8 cellular contexts compared by ENCODE assay signal in genomic region chr1:177945943-177946650, GRCh38. TPM values are rescaled to one million over a fixed set of nuclear protein-coding genes. Genes with fewer than 3 reads are reported as not detected.
DNase-seq lines count a peak whose midpoint lies in the region; ATAC-seq and TF ChIP-seq lines count a peak whose summit lies in the region.

No MANE protein-coding gene starts in this region.

- POLR2A ChIA-PET in activated naive CD8-positive, alpha-beta T cell treated with anti-CD3 and anti-CD28 coated beads, Interleukin-2, amount 10 ng/mL, durations not matched to agents 7 days and 5 days (lab: Charles Lee), result no interaction called here
- POLR2A ChIA-PET in CD8-positive, alpha-beta memory T cell (lab: Charles Lee), result no interaction called here

- no peaks in the 10 kb centered on the region for H3K27me3 ChIP-seq in gastrocnemius medialis
- H3K27me3 ChIP-seq in CD8-positive, alpha-beta memory T cell (ENCODE audit: insufficient read depth, low read length, poor library complexity, severe bottlenecking), result no peaks in the 10 kb centered on the region

- no peak overlapping the region for H3K27ac Mint-ChIP-seq in Calu3 (ENCODE audit: unreplicated experiment)
- no peak overlapping the region for H3K27ac Mint-ChIP-seq in activated naive CD8-positive, alpha-beta T cell treated with anti-CD3 and anti-CD28 coated beads, Interleukin-2, amount 10 ng/mL, durations not matched to agents 7 days and 5 days
- no peak overlapping the region for H3K27ac Mint-ChIP-seq in CD8-positive, alpha-beta memory T cell

- intact Hi-C loops in Calu3 (cut with micrococcal nuclease; ENCODE audit: unreplicated experiment), result loop anchor here (1.0 to 5.0 kb wide), 5 partner anchors 86 to 1049 kb away; no protein-coding TSS in a partner anchor
- intact Hi-C loops in left cardiac atrium (cut with DNase I), result loop anchor here (5.0 kb wide), 1 partner anchor 1049 kb away; no protein-coding TSS in a partner anchor
- intact Hi-C loops in gastrocnemius medialis (cut with DNase I; ENCODE audit: low total_unique reads), result loop anchor here (1.0 to 10.0 kb wide), 4 partner anchors 91 to 1049 kb away; no protein-coding TSS in a partner anchor

- no peak for TF ChIP-seq POLR2A in gastrocnemius medialis (IDR thresholded peaks at IDR 0.05)

- no peaks in the 10 kb centered on the region for H3K9me3 Mint-ChIP-seq in Calu3 (ENCODE audit: low read depth, unreplicated experiment)
- H3K9me3 Mint-ChIP-seq in activated naive CD8-positive, alpha-beta T cell treated with anti-CD3 and anti-CD28 coated beads, Interleukin-2, amount 10 ng/mL, durations not matched to agents 7 days and 5 days, result no peaks in the 10 kb centered on the region
- peaks cover 0 to 3% (median 1%) of the 10 kb centered on the region in 5 donors for H3K9me3 Mint-ChIP-seq in CD8-positive, alpha-beta memory T cell

- CTCF ChIA-PET in Calu3 (lab: Charles Lee), result interaction anchor here (0.6 to 1.4 kb wide), 3 partner anchors 9 to 135 kb away, joined by 3 to 5 read pairs (median 5); no protein-coding TSS in a partner anchor
- CTCF ChIA-PET in CD8-positive, alpha-beta memory T cell (lab: Charles Lee), result no interaction called here

- TF ChIP-seq CTCF in Calu3 (IDR thresholded peaks at IDR 0.05; ENCODE audit: unreplicated experiment) (peak; percentile 94), gastrocnemius medialis (IDR thresholded peaks at IDR 0.05 in 4 of 5, conservative IDR thresholded peaks at IDR 0.05 in 1 of 5) (peak; percentile 55 to 79 (median 69))

- H3K4me3 Mint-ChIP-seq in Calu3 (ENCODE audit: low read depth, unreplicated experiment), result no peak overlapping the region
- H3K4me3 Mint-ChIP-seq in activated naive CD8-positive, alpha-beta T cell treated with anti-CD3 and anti-CD28 coated beads, Interleukin-2, amount 10 ng/mL, durations not matched to agents 7 days and 5 days, result no peak overlapping the region
- no peak overlapping the region for H3K4me3 Mint-ChIP-seq in CD8-positive, alpha-beta memory T cell

- no peaks in the 10 kb centered on the region for H3K9me3 ChIP-seq in gastrocnemius medialis
- H3K9me3 ChIP-seq in CD8-positive, alpha-beta memory T cell (ENCODE audit: low read length), result no peaks in the 10 kb centered on the region

- H3K4me1 ChIP-seq in gastrocnemius medialis, result no peaks in the 10 kb centered on the region
- no peaks in the 10 kb centered on the region for H3K4me1 ChIP-seq in CD8-positive, alpha-beta memory T cell (ENCODE audit: insufficient read depth, low read length)

- no peaks in the 10 kb centered on the region for H3K4me1 Mint-ChIP-seq in Calu3 (ENCODE audit: low read depth, unreplicated experiment)
- H3K4me1 Mint-ChIP-seq in activated naive CD8-positive, alpha-beta T cell treated with anti-CD3 and anti-CD28 coated beads, Interleukin-2, amount 10 ng/mL, durations not matched to agents 7 days and 5 days, result no peaks in the 10 kb centered on the region
- no peaks in the 10 kb centered on the region for H3K4me1 Mint-ChIP-seq in CD8-positive, alpha-beta memory T cell

- DNase-seq in Calu3 (peak; percentile 74), NCI-H69 (lab: John Stamatoyannopoulos, UW) (peak; percentile 62), left cardiac atrium (peak; percentile 40), gastrocnemius medialis (peak in 1 of 2 donors; percentile 17)
- peak; percentile 45 for DNase-seq in activated naive CD8-positive, alpha-beta T cell treated with anti-CD3 and anti-CD28 coated beads, Interleukin-2, amount 10 ng/mL, durations not matched to agents 7 days and 5 days
- DNase-seq in CD8-positive, alpha-beta memory T cell, result no peak

- BruUV-seq in Calu3 (replicated peaks; lab: Mats Ljungman, UMichigan), result no TSS peak

- H3K27me3 Mint-ChIP-seq in Calu3 (ENCODE audit: unreplicated experiment), result no peaks in the 10 kb centered on the region
- no peaks in the 10 kb centered on the region for H3K27me3 Mint-ChIP-seq in activated naive CD8-positive, alpha-beta T cell treated with anti-CD3 and anti-CD28 coated beads, Interleukin-2, amount 10 ng/mL, durations not matched to agents 7 days and 5 days
- peaks cover 0 to 1% of the 10 kb centered on the region in 2 donors for H3K27me3 Mint-ChIP-seq in CD8-positive, alpha-beta memory T cell

- H3K4me3 ChIP-seq in gastrocnemius medialis, result no peak overlapping the region
- no peak overlapping the region for H3K4me3 ChIP-seq in CD8-positive, alpha-beta memory T cell (ENCODE audit: low read length)

- H3K27ac ChIP-seq in gastrocnemius medialis, result no peak overlapping the region
- H3K27ac ChIP-seq in CD8-positive, alpha-beta memory T cell (ENCODE audit: low read depth, low read length), result no peak overlapping the region

- H3K36me3 ChIP-seq in gastrocnemius medialis, result peaks cover 0 to 13% of the 10 kb centered on the region in 2 donors
- no peaks in the 10 kb centered on the region for H3K36me3 ChIP-seq in CD8-positive, alpha-beta memory T cell (ENCODE audit: insufficient read depth, low read length)

- in situ Hi-C loops in gastrocnemius medialis (cut with MboI; ENCODE audit: low sequenced_read_pairs in 4 of 4), result loop anchor here in 3 of 4 donors (25.0 kb wide), 2 partner anchors 709 to 1059 kb away; no protein-coding TSS in a partner anchor

- ATAC-seq in GM18909 (IDR thresholded peaks at IDR 0.05; ENCODE audit: poor library complexity, unreplicated experiment) (peak; percentile 73), HG03439 (IDR thresholded peaks at IDR 0.05; ENCODE audit: unreplicated experiment) (peak; percentile 60), left cardiac atrium (peak; percentile 57 to 77), gastrocnemius medialis (peak; percentile 33 to 36)
- no peak for ATAC-seq in activated naive CD8-positive, alpha-beta T cell treated with anti-CD3 and anti-CD28 coated beads, Interleukin-2, amount 10 ng/mL, durations not matched to agents 7 days and 5 days (ENCODE audit: low read depth)

- no peaks in the 10 kb centered on the region for H3K36me3 Mint-ChIP-seq in Calu3 (ENCODE audit: insufficient read depth, unreplicated experiment)
- no peaks in the 10 kb centered on the region for H3K36me3 Mint-ChIP-seq in activated naive CD8-positive, alpha-beta T cell treated with anti-CD3 and anti-CD28 coated beads, Interleukin-2, amount 10 ng/mL, durations not matched to agents 7 days and 5 days
- H3K36me3 Mint-ChIP-seq in CD8-positive, alpha-beta memory T cell, result no peaks in the 10 kb centered on the region

RNA-seq across cellular contexts. Expression of gene SEC16B, which starts 23.8 kb away (rescaled TPM):
- total RNA-seq in Calu3 (2022) (4.2 and 6.2 TPM in 2 replicates), left cardiac atrium (1 to 10 TPM; 2.1 to 2.2 TPM), gastrocnemius medialis (1 to 10 TPM in 3 of 4 donors, under 1 TPM in 1; 0.47 to 2.3 (median 1.3) TPM)
- under 1 TPM; 0.26 to 0.42 TPM for total RNA-seq in activated naive CD8-positive, alpha-beta T cell treated with anti-CD3 and anti-CD28 coated beads, Interleukin-2, amount 10 ng/mL, durations not matched to agents 7 days and 5 days
- total RNA-seq in CD8-positive, alpha-beta memory T cell, result not detected
- polyA plus RNA-seq in CD8-positive, alpha-beta memory T cell, result not detected

Comparison
In these comparisons a context has a peak if more than half of its experiments do, and no peak if none do; other contexts are left out.
1. DNase-seq: peak in Calu3 (single experiment), NCI-H69 (single experiment), activated naive CD8-positive, alpha-beta T cell treated with anti-CD3 and anti-CD28 coated beads, Interleukin-2, amount 10 ng/mL, durations not matched to agents 7 days and 5 days (single experiment) and left cardiac atrium (single experiment); none in CD8-positive, alpha-beta memory T cell (0 of 5).